In the genomic region with DNA sequence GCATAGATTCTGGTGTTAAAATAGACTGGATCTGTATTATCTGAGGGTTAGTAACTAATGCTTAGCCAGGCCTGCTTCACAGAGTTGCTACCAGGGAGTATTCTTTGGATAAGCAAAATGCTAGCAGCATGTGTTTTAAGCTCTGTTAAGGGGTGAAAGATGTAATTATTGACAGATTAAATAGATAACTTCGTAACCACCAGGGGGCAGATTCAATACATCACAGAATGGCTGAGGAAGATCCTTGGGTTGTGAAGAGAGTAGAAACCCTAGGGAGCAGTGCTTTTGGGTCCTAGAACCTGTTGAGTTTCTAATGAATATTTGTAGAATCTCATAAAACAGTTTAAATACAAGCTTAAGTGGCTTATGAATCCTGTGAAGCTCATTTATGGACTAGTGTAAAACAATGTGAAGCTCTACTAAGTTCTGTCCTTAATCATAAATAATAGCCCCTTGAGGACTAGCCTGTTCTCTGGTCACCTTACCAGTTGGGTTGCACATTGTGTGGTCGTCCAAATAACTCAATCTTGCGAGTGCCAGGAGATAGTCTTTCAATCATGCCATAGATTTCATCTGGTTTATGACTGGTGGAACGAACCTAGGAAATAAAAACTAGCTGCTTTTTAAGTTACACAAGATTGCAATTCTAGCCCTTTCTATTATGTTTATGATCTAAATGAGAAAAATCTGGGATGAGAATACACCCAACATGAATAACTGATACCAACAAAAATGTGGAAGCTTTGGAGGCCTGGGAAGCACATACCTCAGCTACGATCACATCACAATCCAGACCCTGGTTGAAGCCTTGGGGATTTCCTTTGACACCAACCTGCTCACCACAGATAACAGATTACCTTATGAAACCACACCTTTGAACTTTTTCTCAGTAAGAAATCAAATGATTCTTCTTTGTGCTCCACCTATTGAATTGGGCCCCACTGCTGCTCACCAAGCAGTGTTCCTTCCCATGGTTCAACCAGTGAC, we compare ENCODE assay signal across 8 cellular contexts. TPM values are rescaled to one million over a fixed set of nuclear protein-coding genes. Genes with fewer than 3 reads are reported as not detected.
DNase-seq lines count a peak whose midpoint lies in the region; ATAC-seq, FAIRE-seq and TF ChIP-seq lines count a peak whose summit lies in the region.

No MANE protein-coding gene starts in this region.

- FAIRE-seq in bronchial epithelial cell (lab: Jason Lieb, UNC) = no peak

- H3K36me3 ChIP-seq in bronchial epithelial cell (ENCODE audit: control insufficient read depth, insufficient read depth, low read length) (peaks cover 17% of the 10 kb centered on the region), vagina (peaks cover 0 to 69% of the 10 kb centered on the region in 2 donors)

- TF ChIP-seq CTCF in bronchial epithelial cell (IDR thresholded peaks at IDR 0.05; ENCODE audit: insufficient read depth, low read length, severe bottlenecking) (peak; percentile 45), vagina (IDR thresholded peaks at IDR 0.05) (peak in 2 of 3 experiments; percentile 24 to 46)

- no peak overlapping the region for H3K27ac ChIP-seq in vagina

- H3K27me3 ChIP-seq in bronchial epithelial cell (ENCODE audit: control insufficient read depth, insufficient read depth, low read length) (no peaks in the 10 kb centered on the region), vagina (no peaks in the 10 kb centered on the region)

- DNase-seq in stimulated activated CD4-positive, alpha-beta T cell treated with anti-CD3 and anti-CD28 coated beads, Interleukin-2, amount 100 ng/mL, for 48 hours = peak; percentile 10 to 23
- DNase-seq in stimulated activated CD4-positive, alpha-beta T cell treated with anti-CD3 and anti-CD28 coated beads, Interleukin-2, amount 100 ng/mL, for 24 hours = no peak
- DNase-seq in Jurkat, Clone E6-1 (ENCODE audit: low read depth, low spot score) = peak; percentile 54
- DNase-seq in OCI-M1 (lab: John Stamatoyannopoulos, UW) = peak; percentile 70
- DNase-seq in bronchial epithelial cell (ENCODE audit: low read depth) = peak; percentile 47
- DNase-seq in left kidney (ENCODE audit: low read depth, low spot score) = peak; percentile 85
- DNase-seq in vagina (ENCODE audit: extremely low spot score in 2 of 2) = no peak

- no peak for TF ChIP-seq POLR2A in vagina (IDR thresholded peaks at IDR 0.05)

- no peak overlapping the region for H3K4me3 ChIP-seq in Jurkat, Clone E6-1 (ENCODE audit: low read length)
- H3K4me3 ChIP-seq in bronchial epithelial cell (ENCODE audit: low read depth, low read length) = no peak overlapping the region
- no peak overlapping the region for H3K4me3 ChIP-seq in vagina

- intact Hi-C loops in vagina (cut with DNase I) = no loop called here

- no peak for ATAC-seq in HG02970 (IDR thresholded peaks at IDR 0.05; ENCODE audit: low FRiP score, unreplicated experiment)

- H3K9me3 ChIP-seq in vagina = no peaks in the 10 kb centered on the region

- no peaks in the 10 kb centered on the region for H3K4me1 ChIP-seq in vagina

RNA-seq across cellular contexts. Expression of a gene that starts 12.3 kb away (rescaled TPM):
- polyA plus RNA-seq in Jurkat, Clone E6-1 (2012; ENCODE audit: insufficient read depth, insufficient read length) = 65.2 TPM
- total RNA-seq in bronchial epithelial cell (34.3 and 53.2 TPM in 2 replicates), vagina (71.5 TPM)

RNA-seq across cellular contexts. Expression of a gene that starts 21.8 kb away (rescaled TPM):
- 64.1 TPM for polyA plus RNA-seq in Jurkat, Clone E6-1 (2012; ENCODE audit: insufficient read depth, insufficient read length)
- total RNA-seq in bronchial epithelial cell = 16.6 and 23.0 TPM in 2 replicates
- total RNA-seq in vagina = 23.3 TPM

RNA-seq across cellular contexts. Expression of a gene that starts 22.1 kb away (rescaled TPM):
- 31.2 TPM for polyA plus RNA-seq in Jurkat, Clone E6-1 (2012; ENCODE audit: insufficient read depth, insufficient read length)
- total RNA-seq in bronchial epithelial cell = 17.4 and 17.8 TPM in 2 replicates
- 19.4 TPM for total RNA-seq in vagina

RNA-seq across cellular contexts. Expression of a gene that starts 27.3 kb away (rescaled TPM):
- 17.9 TPM for polyA plus RNA-seq in Jurkat, Clone E6-1 (2012; ENCODE audit: insufficient read depth, insufficient read length)
- total RNA-seq in bronchial epithelial cell (under 0.01 and 0.13 TPM in 2 replicates), vagina (9.8 TPM)

RNA-seq across cellular contexts. Expression of a gene that starts 42.9 kb away (rescaled TPM):
- polyA plus RNA-seq in Jurkat, Clone E6-1 (2012; ENCODE audit: insufficient read depth, insufficient read length) = 38.9 TPM
- total RNA-seq in bronchial epithelial cell (29.7 and 41.1 TPM in 2 replicates), vagina (61.1 TPM)

Comparison
In these comparisons a context has a peak if more than half of its experiments do, and no peak if none do; other contexts are left out.
1. DNase-seq: peak in stimulated activated CD4-positive, alpha-beta T cell treated with anti-CD3 and anti-CD28 coated beads, Interleukin-2, amount 100 ng/mL, for 48 hours (2 of 2), Jurkat, Clone E6-1 (single experiment), OCI-M1 (single experiment), bronchial epithelial cell (single experiment) and left kidney (single experiment); none in stimulated activated CD4-positive, alpha-beta T cell treated with anti-CD3 and anti-CD28 coated beads, Interleukin-2, amount 100 ng/mL, for 24 hours (0 of 2) and vagina (0 of 2).